13 cellular contexts compared by ENCODE assay signal in genomic region chr13:32880636-32881035, GRCh38.
"Had no signal": no experiment of that assay in that cellular context is flagged by ENCODE, and none has a peak within 500 bp of the region (broad histone marks: within the 10 kb centered on the region; RNA-seq: fewer than 3 reads in every experiment).

No MANE protein-coding gene starts in this region.

- H3K9ac ChIP-seq: SK-N-SH had no signal

- H3K9me3 ChIP-seq: gastroesophageal sphincter, mucosa of descending colon, SK-N-SH had no signal

- H3K27ac ChIP-seq: cardiac muscle cell had no signal

- DNase-seq: activated CD4-positive, CD25-positive, alpha-beta regulatory T cell treated with anti-CD3 and anti-CD28 coated beads, Interleukin-2, amount 50 U/mL, for 72 hours; activated naive CD4-positive, alpha-beta T cell treated with anti-CD3 and anti-CD28 coated beads for 36 hours; activated naive CD8-positive, alpha-beta T cell treated with anti-CD3 and anti-CD28 coated beads, Interleukin-2, amount 50 U/mL, for 24 hours; effector CD4-positive, alpha-beta T cell; mucosa of descending colon; natural killer cell; right cardiac atrium; Right ventricle myocardium superior; SK-N-SH; T-cell; T-helper 9 cell had no signal

- H3K27me3 ChIP-seq: cardiac muscle cell, gastroesophageal sphincter had no signal

- H3K36me3 ChIP-seq: cardiac muscle cell, gastroesophageal sphincter had no signal

- H3K4me2 ChIP-seq: SK-N-SH had no signal

- H3K4me3 ChIP-seq: cardiac muscle cell, gastroesophageal sphincter, mucosa of descending colon had no signal
